ENCODE assay signal across 9 cellular contexts in genomic region chr7:87564290-87564963, GRCh38. TPM values are rescaled to one million over a fixed set of nuclear protein-coding genes. Genes with fewer than 3 reads are reported as not detected.
DNase-seq lines count a peak whose midpoint lies in the region; ATAC-seq, FAIRE-seq and TF ChIP-seq lines count a peak whose summit lies in the region.
"Had no signal": no experiment of that assay in that cellular context is flagged by ENCODE, and none has a peak within 500 bp of the region (broad histone marks: within the 10 kb centered on the region; RNA-seq: fewer than 3 reads in every experiment).

No MANE protein-coding gene starts in this region.

- H3K9ac ChIP-seq in keratinocyte (ENCODE audit: control insufficient read depth, extremely low read depth, insufficient read depth, low read length): no peak overlapping the region

- peak; percentile 29 for FAIRE-seq in keratinocyte (lab: Jason Lieb, UNC)

- H3K27ac Mint-ChIP-seq in activated CD4-positive, alpha-beta T cell treated with anti-CD3 and anti-CD28 coated beads for 36 hours: no peak overlapping the region
- H3K27ac Mint-ChIP-seq in activated CD8-positive, alpha-beta T cell treated with anti-CD3 and anti-CD28 coated beads, Interleukin-2, amount 10 ng/mL, durations not matched to agents 7 days and 5 days: no peak overlapping the region

- H3K36me3 Mint-ChIP-seq in activated CD4-positive, alpha-beta T cell treated with anti-CD3 and anti-CD28 coated beads for 36 hours (ENCODE audit: low read depth): peaks cover 6% of the 10 kb centered on the region
- no peaks in the 10 kb centered on the region for H3K36me3 Mint-ChIP-seq in activated CD8-positive, alpha-beta T cell treated with anti-CD3 and anti-CD28 coated beads, Interleukin-2, amount 10 ng/mL, durations not matched to agents 7 days and 5 days (ENCODE audit: low read depth)

- H3K36me3 ChIP-seq in keratinocyte (ENCODE audit: control insufficient read depth in 2 of 2, extremely low read depth in 1 of 2, insufficient read depth in 2 of 2, low read length in 2 of 2): no peaks in the 10 kb centered on the region

- H3K27me3 Mint-ChIP-seq in activated CD4-positive, alpha-beta T cell treated with anti-CD3 and anti-CD28 coated beads for 36 hours: no peaks in the 10 kb centered on the region
- no peaks in the 10 kb centered on the region for H3K27me3 Mint-ChIP-seq in activated CD8-positive, alpha-beta T cell treated with anti-CD3 and anti-CD28 coated beads, Interleukin-2, amount 10 ng/mL, durations not matched to agents 7 days and 5 days (ENCODE audit: low read depth)

- TF ChIP-seq CTCF in keratinocyte (optimal IDR thresholded peaks at IDR 0.05 in 1 of 3, IDR thresholded peaks at IDR 0.05 in 1 of 3, conservative IDR thresholded peaks at IDR 0.05 in 1 of 3; ENCODE audit: extremely low read depth in 1 of 3, insufficient read depth in 2 of 3, low read length in 3 of 3): peak; percentile 57 to 84 (median 76)

- H3K9me3 ChIP-seq in keratinocyte (ENCODE audit: control insufficient read depth, low read depth, low read length): no peaks in the 10 kb centered on the region

- no peak overlapping the region for H3K27ac ChIP-seq in keratinocyte (ENCODE audit: control insufficient read depth, insufficient read depth, low read length)

- dilution Hi-C loops in keratinocyte (cut with MboI; ENCODE audit: extremely low pct_ligation_motif_present, low sequenced_read_pairs): no loop called here

- H3K27me3 ChIP-seq in keratinocyte (ENCODE audit: control insufficient read depth, extremely low read depth, insufficient read depth, low read length): no peaks in the 10 kb centered on the region

- no peak overlapping the region for H3K4me3 Mint-ChIP-seq in activated CD4-positive, alpha-beta T cell treated with anti-CD3 and anti-CD28 coated beads for 36 hours
- H3K4me3 Mint-ChIP-seq in activated CD8-positive, alpha-beta T cell treated with anti-CD3 and anti-CD28 coated beads, Interleukin-2, amount 10 ng/mL, durations not matched to agents 7 days and 5 days: no peak overlapping the region
- H3K4me3 Mint-ChIP-seq: central memory CD8-positive, alpha-beta T cell had no signal

- peak; percentile 72 for ATAC-seq in activated CD4-positive, alpha-beta T cell treated with anti-CD3 and anti-CD28 coated beads for 36 hours
- peak; percentile 94 for ATAC-seq in GM21717 (IDR thresholded peaks at IDR 0.05; ENCODE audit: unreplicated experiment)
- peak; percentile 69 for ATAC-seq in activated CD8-positive, alpha-beta T cell treated with anti-CD3 and anti-CD28 coated beads, Interleukin-2, amount 10 ng/mL, durations not matched to agents 7 days and 5 days

- no peaks in the 10 kb centered on the region for H3K4me1 ChIP-seq in keratinocyte (ENCODE audit: control insufficient read depth, extremely low read depth, insufficient read depth, low read length)

- H3K4me3 ChIP-seq in keratinocyte (ENCODE audit: control insufficient read depth in 2 of 3, extremely low read depth in 1 of 3, insufficient read depth in 2 of 3, low read depth in 1 of 3, low read length in 3 of 3): no peak overlapping the region

- H3K4me1 Mint-ChIP-seq in activated CD4-positive, alpha-beta T cell treated with anti-CD3 and anti-CD28 coated beads for 36 hours: peaks cover 4% of the 10 kb centered on the region
- peaks cover 8% of the 10 kb centered on the region for H3K4me1 Mint-ChIP-seq in activated CD8-positive, alpha-beta T cell treated with anti-CD3 and anti-CD28 coated beads, Interleukin-2, amount 10 ng/mL, durations not matched to agents 7 days and 5 days (ENCODE audit: low read depth)
- H3K4me1 Mint-ChIP-seq: central memory CD8-positive, alpha-beta T cell had no signal

- CTCF ChIA-PET in activated CD4-positive, alpha-beta T cell treated with anti-CD3 and anti-CD28 coated beads for 36 hours (lab: Charles Lee): interaction anchor here (0.5 to 1.5 kb wide), 2 partner anchors 22 to 447 kb away, joined by 3 to 4 read pairs; no protein-coding TSS in a partner anchor
- CTCF ChIA-PET in activated CD8-positive, alpha-beta T cell treated with anti-CD3 and anti-CD28 coated beads, Interleukin-2, amount 10 ng/mL, durations not matched to agents 7 days and 5 days (lab: Charles Lee): interaction anchor here (0.7 to 3.3 kb wide), 7 partner anchors 9 to 59 kb away, joined by 3 to 15 read pairs (median 4); partner anchors contain the start of gene ABCB1

- peak; percentile 46 for DNase-seq in activated CD4-positive, alpha-beta T cell treated with anti-CD3 and anti-CD28 coated beads for 36 hours
- DNase-seq in activated CD4-positive, alpha-beta T cell treated with anti-CD3 and anti-CD28 coated beads for 1 hour: no peak
- DNase-seq in HuH-7.5 (ENCODE audit: low spot score) (peak; percentile 20), keratinocyte (ENCODE audit: low read depth, low spot score) (no peak), ureter (ENCODE audit: low spot score) (peak; percentile 46), midbrain (lab: John Stamatoyannopoulos, UW) (no peak)
- DNase-seq in activated CD8-positive, alpha-beta T cell treated with anti-CD3 and anti-CD28 coated beads, Interleukin-2, amount 10 ng/mL, durations not matched to agents 7 days and 5 days: peak; percentile 39

- H4K20me1 ChIP-seq in keratinocyte (ENCODE audit: control insufficient read depth, extremely low read depth, insufficient read depth, low read length): no peaks in the 10 kb centered on the region

- H3K9me1 ChIP-seq in keratinocyte (ENCODE audit: control insufficient read depth, extremely low read depth, insufficient read depth, low read length): no peaks in the 10 kb centered on the region

- no peaks in the 10 kb centered on the region for H3K79me2 ChIP-seq in keratinocyte (ENCODE audit: control insufficient read depth, insufficient read depth, low read length)

- no peaks in the 10 kb centered on the region for H3K9me3 Mint-ChIP-seq in activated CD4-positive, alpha-beta T cell treated with anti-CD3 and anti-CD28 coated beads for 36 hours (ENCODE audit: low read depth)
- H3K9me3 Mint-ChIP-seq in activated CD8-positive, alpha-beta T cell treated with anti-CD3 and anti-CD28 coated beads, Interleukin-2, amount 10 ng/mL, durations not matched to agents 7 days and 5 days (ENCODE audit: insufficient read depth): no peaks in the 10 kb centered on the region
- H3K9me3 Mint-ChIP-seq: central memory CD8-positive, alpha-beta T cell had no signal

- peak overlapping the region; percentile 7 for H2AFZ ChIP-seq in keratinocyte (ENCODE audit: control insufficient read depth, low read length)

- no peak overlapping the region for H3K4me2 ChIP-seq in keratinocyte (ENCODE audit: control insufficient read depth, extremely low read depth, insufficient read depth, low read depth, low read length)

- intact Hi-C loops in activated CD4-positive, alpha-beta T cell treated with anti-CD3 and anti-CD28 coated beads for 36 hours (cut with DNase I, micrococcal nuclease): no loop called here

- POLR2A ChIA-PET in activated CD4-positive, alpha-beta T cell treated with anti-CD3 and anti-CD28 coated beads for 36 hours (lab: Charles Lee): no interaction called here
- POLR2A ChIA-PET in activated CD8-positive, alpha-beta T cell treated with anti-CD3 and anti-CD28 coated beads, Interleukin-2, amount 10 ng/mL, durations not matched to agents 7 days and 5 days (lab: Charles Lee): no interaction called here

RNA-seq across cellular contexts. Expression of gene ABCB1, which starts 36.3 kb away (rescaled TPM):
- total RNA-seq in activated CD4-positive, alpha-beta T cell treated with anti-CD3 and anti-CD28 coated beads for 36 hours: 1 to 10 TPM; 4.5 to 4.9 TPM
- 1 to 10 TPM; 2.8 to 4.8 TPM for total RNA-seq in activated CD8-positive, alpha-beta T cell treated with anti-CD3 and anti-CD28 coated beads, Interleukin-2, amount 10 ng/mL, durations not matched to agents 7 days and 5 days
- 0.12 to 0.23 TPM (median 0.13 TPM) in 3 replicates for polyA plus RNA-seq in keratinocyte
- not detected for polyA plus RNA-seq in keratinocyte (2011; ENCODE audit: low read depth)
- 0.13 and 0.17 TPM in 2 replicates for polyA plus RNA-seq in keratinocyte (2011; cell fraction: cytosol; rRNA removed)
- polyA plus RNA-seq in keratinocyte (2011; cell fraction: nucleus; rRNA removed): 0.13 and 0.60 TPM in 2 replicates
- polyA plus RNA-seq in keratinocyte (2012; ENCODE audit: low replicate concordance): not detected in 2 replicates
- polyA minus RNA-seq in keratinocyte: 0.38 to 0.46 TPM in 2 of 3 replicates, not detected in the other
- polyA minus RNA-seq in keratinocyte (2011; cell fraction: cytosol; rRNA and poly(A)+ RNA removed): not detected
- polyA minus RNA-seq in keratinocyte (2011; cell fraction: nucleus; rRNA and poly(A)+ RNA removed): 0.54 and 1.1 TPM in 2 replicates
- total RNA-seq in ureter: 17.6 TPM

Comparison
In these comparisons a context has a peak if more than half of its experiments do, and no peak if none do; other contexts are left out.
1. DNase-seq: peak in activated CD4-positive, alpha-beta T cell treated with anti-CD3 and anti-CD28 coated beads for 36 hours (single experiment), HuH-7.5 (single experiment), activated CD8-positive, alpha-beta T cell treated with anti-CD3 and anti-CD28 coated beads, Interleukin-2, amount 10 ng/mL, durations not matched to agents 7 days and 5 days (single experiment) and ureter (single experiment); none in activated CD4-positive, alpha-beta T cell treated with anti-CD3 and anti-CD28 coated beads for 1 hour (single experiment), keratinocyte (single experiment) and midbrain (single experiment).
2. Peak in every context shown above with its lines, with median percentiles within 50 percentile points of each other: ATAC-seq.